Comparison of ENCODE assay signal across 15 cellular contexts in genomic region chr5:44051591-44051990, GRCh38.
"Had no signal": no experiment of that assay in that cellular context is flagged by ENCODE, and none has a peak within 500 bp of the region (broad histone marks: within the 10 kb centered on the region; RNA-seq: fewer than 3 reads in every experiment).

No MANE protein-coding gene starts in this region.

- H3K4me1 ChIP-seq: ascending aorta, left ventricle myocardium inferior, right lobe of liver, tibial artery, uterus had no signal

- H3K4me1 Mint-ChIP-seq: activated CD4-positive, alpha-beta T cell treated with anti-CD3 and anti-CD28 coated beads, Interleukin-2, amount 10 ng/mL, durations not matched to agents 24 days and 14 days; stimulated activated effector memory CD8-positive, alpha-beta T cell treated with anti-CD3 and anti-CD28 coated beads, Interleukin-12 subunit alpha, Interleukin-12 subunit beta, amount 100 ng/mL, for 72 hours had no signal

- H3K9me3 Mint-ChIP-seq: activated CD4-positive, alpha-beta T cell treated with anti-CD3 and anti-CD28 coated beads, Interleukin-2, amount 10 ng/mL, durations not matched to agents 24 days and 14 days; activated naive CD8-positive, alpha-beta T cell treated with anti-CD3 and anti-CD28 coated beads, Interleukin-2, amount 50 U/mL, for 24 hours; endodermal cell had no signal

- H3K27me3 ChIP-seq: ascending aorta, right lobe of liver, tibial artery, uterus had no signal

- H3K9me3 ChIP-seq: ascending aorta, left ventricle myocardium inferior, right lobe of liver, tibial artery, uterus had no signal

- DNase-seq: activated CD4-positive, alpha-beta T cell treated with anti-CD3 and anti-CD28 coated beads, Interleukin-2, amount 10 ng/mL, durations not matched to agents 24 days and 14 days; activated CD8-positive, alpha-beta memory T cell treated with anti-CD3 and anti-CD28 coated beads for 24 hours; activated naive CD4-positive, alpha-beta T cell treated with Interleukin-2 at 50 U/mL for 16 hours; activated naive CD8-positive, alpha-beta T cell treated with anti-CD3 and anti-CD28 coated beads, Interleukin-2, amount 50 U/mL, for 24 hours; endodermal cell; erythroblast; left ventricle myocardium inferior; mesenchymal stem cell; nucleus accumbens; right lobe of liver; tibial artery; uterus had no signal

- H3K36me3 ChIP-seq: ascending aorta, left ventricle myocardium inferior, right lobe of liver, tibial artery, uterus had no signal

- H3K27me3 Mint-ChIP-seq: activated CD4-positive, alpha-beta T cell treated with anti-CD3 and anti-CD28 coated beads, Interleukin-2, amount 10 ng/mL, durations not matched to agents 24 days and 14 days; activated naive CD8-positive, alpha-beta T cell treated with anti-CD3 and anti-CD28 coated beads, Interleukin-2, amount 50 U/mL, for 24 hours; natural killer cell treated with Interleukin-12 subunit alpha and Interleukin-12 subunit beta and Interleukin-15 and Interleukin-18, amount 100 ng/mL, for 72 hours had no signal

- H3K4me3 Mint-ChIP-seq: activated CD4-positive, alpha-beta T cell treated with anti-CD3 and anti-CD28 coated beads, Interleukin-2, amount 10 ng/mL, durations not matched to agents 24 days and 14 days; activated naive CD8-positive, alpha-beta T cell treated with anti-CD3 and anti-CD28 coated beads, Interleukin-2, amount 50 U/mL, for 24 hours; endodermal cell; natural killer cell treated with Interleukin-12 subunit alpha and Interleukin-12 subunit beta and Interleukin-15 and Interleukin-18, amount 100 ng/mL, for 72 hours; stimulated activated effector memory CD8-positive, alpha-beta T cell treated with anti-CD3 and anti-CD28 coated beads, Interleukin-12 subunit alpha, Interleukin-12 subunit beta, amount 100 ng/mL, for 72 hours had no signal

- H3K4me3 ChIP-seq: ascending aorta, left ventricle myocardium inferior, right lobe of liver, tibial artery, uterus had no signal

- H3K27ac Mint-ChIP-seq: activated CD4-positive, alpha-beta T cell treated with anti-CD3 and anti-CD28 coated beads, Interleukin-2, amount 10 ng/mL, durations not matched to agents 24 days and 14 days; activated naive CD8-positive, alpha-beta T cell treated with anti-CD3 and anti-CD28 coated beads, Interleukin-2, amount 50 U/mL, for 24 hours; endodermal cell; natural killer cell treated with Interleukin-12 subunit alpha and Interleukin-12 subunit beta and Interleukin-15 and Interleukin-18, amount 100 ng/mL, for 72 hours; stimulated activated effector memory CD8-positive, alpha-beta T cell treated with anti-CD3 and anti-CD28 coated beads, Interleukin-12 subunit alpha, Interleukin-12 subunit beta, amount 100 ng/mL, for 72 hours had no signal

- H3K27ac ChIP-seq: ascending aorta, left ventricle myocardium inferior, right lobe of liver, tibial artery, uterus had no signal

- H3K36me3 Mint-ChIP-seq: natural killer cell treated with Interleukin-12 subunit alpha and Interleukin-12 subunit beta and Interleukin-15 and Interleukin-18, amount 100 ng/mL, for 72 hours; stimulated activated effector memory CD8-positive, alpha-beta T cell treated with anti-CD3 and anti-CD28 coated beads, Interleukin-12 subunit alpha, Interleukin-12 subunit beta, amount 100 ng/mL, for 72 hours had no signal
